28 cellular contexts compared by ENCODE assay signal in the genomic region with DNA sequence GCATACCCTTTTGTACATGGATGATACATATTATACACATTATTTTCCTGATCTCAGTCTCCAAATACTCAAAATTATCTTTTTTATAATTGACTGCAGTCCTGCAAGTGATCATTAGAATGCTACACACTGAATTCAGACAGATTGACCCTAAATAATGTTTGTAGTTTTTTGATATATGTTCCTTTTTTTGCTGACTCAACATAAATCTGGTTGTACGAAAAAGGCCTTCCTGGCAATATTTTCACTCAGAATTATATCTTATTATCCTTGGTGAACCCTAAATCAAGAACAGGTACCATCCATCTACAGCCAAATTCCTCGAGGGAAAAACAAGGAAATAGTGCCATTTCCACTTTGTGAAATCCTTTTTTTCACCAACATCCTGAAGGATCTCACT.
A peak's percentile ranks its signal among the peaks of the same experiment; 100 is the strongest.
DNase-seq lines count a peak whose midpoint lies in the region; ATAC-seq, FAIRE-seq and TF ChIP-seq lines count a peak whose summit lies in the region.
"Had no signal": no experiment of that assay in that cellular context is flagged by ENCODE, and none has a peak within 500 bp of the region (broad histone marks: within the 10 kb centered on the region; RNA-seq: fewer than 3 reads in every experiment).

No MANE protein-coding gene starts in this region.

- no peak overlapping the region for H3K23ac ChIP-seq in IMR-90 (ENCODE audit: low read depth, low read length)

- no peaks in the 10 kb centered on the region for H4K20me1 ChIP-seq in IMR-90 (ENCODE audit: insufficient read depth, low read length)
- H4K20me1 ChIP-seq: BLaER1 treated with 17β-estradiol and CSF1 and Interleukin-3, amounts not matched to agents 10 nM and 100 nM had no signal

- H3K27ac ChIP-seq in A549 (no peak overlapping the region), IMR-90 (ENCODE audit: insufficient read depth, low read length) (no peak overlapping the region)
- H3K27ac ChIP-seq: BLaER1 treated with 17β-estradiol and CSF1 and Interleukin-3, amounts not matched to agents 10 nM and 100 nM; C4-2B had no signal

- peaks cover 2% of the 10 kb centered on the region; the same call in 1 of the 2 replicates for H3K36me3 ChIP-seq in IMR-90 (ENCODE audit: control insufficient read depth, insufficient read depth, low read length)

- H2BK20ac ChIP-seq in IMR-90 (ENCODE audit: low read depth, low read length), result no peak overlapping the region

- dilution Hi-C loops in IMR-90 (cut with HindIII; ENCODE audit: low sequenced_read_pairs, unreplicated experiment), result no loop called here

- H3K9me1 ChIP-seq in IMR-90 (ENCODE audit: insufficient read depth, low read length), result no peaks in the 10 kb centered on the region

- H3K36me3 Mint-ChIP-seq in central memory CD8-positive, alpha-beta T cell (ENCODE audit: insufficient read depth), result peaks cover 9% of the 10 kb centered on the region
- H3K36me3 Mint-ChIP-seq in MCF 10A (ENCODE audit: insufficient read depth, unreplicated experiment), result peaks cover 17% of the 10 kb centered on the region

- H3K9ac ChIP-seq in IMR-90 (ENCODE audit: low read depth, low read length), result no peak overlapping the region
- H3K9ac ChIP-seq: BLaER1 treated with 17β-estradiol and CSF1 and Interleukin-3, amounts not matched to agents 10 nM and 100 nM had no signal

- H4K91ac ChIP-seq in IMR-90 (ENCODE audit: insufficient read depth, low read depth, low read length), result no peak overlapping the region

- ATAC-seq in A549, result no peak
- ATAC-seq in IMR-90 (ENCODE audit: low read depth), result no peak
- ATAC-seq in central memory CD8-positive, alpha-beta T cell (replicated peaks; ENCODE audit: extremely low read depth, poor library complexity, severe bottlenecking), result no peak
- ATAC-seq in GM21423 (IDR thresholded peaks at IDR 0.05; ENCODE audit: unreplicated experiment), result no peak
- ATAC-seq: CD8-positive, alpha-beta T cell; GM12878 had no signal

- no peak overlapping the region for H4K5ac ChIP-seq in IMR-90 (ENCODE audit: low read depth, low read length)

- intact Hi-C loops in IMR-90 (cut with micrococcal nuclease) (no loop called here), MCF 10A (cut with micrococcal nuclease) (no loop called here)

- no peak overlapping the region for H2AFZ ChIP-seq in IMR-90 (replicated peaks; ENCODE audit: low read length, poor library complexity)

- peak; percentile 13 for FAIRE-seq in A549 (lab: Jason Lieb, UNC)
- peak; percentile 32 for FAIRE-seq in D721Med (lab: Jason Lieb, UNC)
- FAIRE-seq: A204.1, GM12878, GM12892, GM18507 had no signal

- no peak overlapping the region for H3K4me3 ChIP-seq in A549
- H3K4me3 ChIP-seq in IMR-90 (ENCODE audit: insufficient read depth, low read depth, low read length), result no peak overlapping the region
- H3K4me3 ChIP-seq: BLaER1 treated with 17β-estradiol and CSF1 and Interleukin-3, amounts not matched to agents 10 nM and 100 nM; GM12878 had no signal

- H2BK15ac ChIP-seq in IMR-90 (ENCODE audit: low read depth, low read length), result no peak overlapping the region

- TF ChIP-seq POLR2A in A549 (IDR thresholded peaks at IDR 0.05; ENCODE audit: low read length), result no peak
- no peak for TF ChIP-seq POLR2A in IMR-90 (IDR thresholded peaks at IDR 0.05; ENCODE audit: low read depth, low read length)

- H3K4me2 ChIP-seq in A549 (no peak overlapping the region), IMR-90 (ENCODE audit: low read depth, low read length) (no peak overlapping the region)
- H3K4me2 ChIP-seq: BLaER1 treated with 17β-estradiol and CSF1 and Interleukin-3, amounts not matched to agents 10 nM and 100 nM had no signal

- no peaks in the 10 kb centered on the region for H3K79me1 ChIP-seq in IMR-90 (ENCODE audit: low read depth in 1 of 2, low read length in 2 of 2)

- CTCF ChIA-PET in A549 (lab: Yijun Ruan, JAX), result no interaction called here
- CTCF ChIA-PET in IMR-90 (lab: Yijun Ruan, JAX), result no interaction called here
- CTCF ChIA-PET in MCF 10A (lab: Yijun Ruan, JAX), result interaction anchor here (0.6 kb wide), 1 partner anchor 169 kb away, joined by 3 read pairs; no protein-coding TSS in a partner anchor

- H3K4me1 ChIP-seq in A549 (no peaks in the 10 kb centered on the region), IMR-90 (ENCODE audit: control insufficient read depth, insufficient read depth, low read length) (no peaks in the 10 kb centered on the region)
- H3K4me1 ChIP-seq: Caco-2 had no signal

- no peak overlapping the region for H4K8ac ChIP-seq in IMR-90 (ENCODE audit: low read depth in 2 of 2, low read length in 2 of 2)

- H3K18ac ChIP-seq in IMR-90 (ENCODE audit: low read depth, low read length), result no peak overlapping the region

- H2BK120ac ChIP-seq in IMR-90 (ENCODE audit: low read depth, low read length), result no peak overlapping the region

- peak overlapping the region; percentile 24 for H3K27ac Mint-ChIP-seq in central memory CD8-positive, alpha-beta T cell (ENCODE audit: low read depth)
- no peak overlapping the region for H3K27ac Mint-ChIP-seq in MCF 10A (ENCODE audit: low read depth, unreplicated experiment)
- H3K27ac Mint-ChIP-seq: B cell; CD4-positive, alpha-beta T cell had no signal

- no peak overlapping the region for H3K56ac ChIP-seq in IMR-90 (ENCODE audit: extremely low read depth, insufficient read depth, low read length)

- no peak overlapping the region for H2AK5ac ChIP-seq in IMR-90 (ENCODE audit: low read depth, low read length)

- POLR2A ChIA-PET in A549 (lab: Yijun Ruan, JAX), result no interaction called here
- POLR2A ChIA-PET in IMR-90 (lab: Charles Lee; ENCODE audit: unreplicated experiment), result no interaction called here
- POLR2A ChIA-PET in MCF 10A (lab: Yijun Ruan, JAX), result no interaction called here

- WGBS in A549 (ENCODE audit: missing lambda C conversion rate), result 85% methylated on average over 2 of the region's 2 CpGs
- no CpG with 5 or more reads among the region's 2 CpGs for WGBS in IMR-90 (ENCODE audit: extremely low coverage in 2 of 2, insufficient read length in 1 of 2), 2 experiments

- H3K9me3 ChIP-seq in A549, result peaks cover 12% of the 10 kb centered on the region
- peaks cover 4% of the 10 kb centered on the region for H3K9me3 ChIP-seq in IMR-90 (ENCODE audit: control insufficient read depth, insufficient read depth, low read length)

- TF ChIP-seq RAD21 in A549 (conservative IDR thresholded peaks at IDR 0.05 in 1 of 2, IDR thresholded peaks at IDR 0.05 in 1 of 2) (no peak), IMR-90 (IDR thresholded peaks at IDR 0.05; ENCODE audit: low read length) (no peak)

- peaks cover 6% of the 10 kb centered on the region for H3K9me3 Mint-ChIP-seq in central memory CD8-positive, alpha-beta T cell
- H3K9me3 Mint-ChIP-seq in MCF 10A (ENCODE audit: unreplicated experiment), result peaks cover 8% of the 10 kb centered on the region

- H3K4me1 Mint-ChIP-seq in central memory CD8-positive, alpha-beta T cell, result peaks cover 14% of the 10 kb centered on the region
- no peaks in the 10 kb centered on the region for H3K4me1 Mint-ChIP-seq in MCF 10A (ENCODE audit: insufficient read depth, unreplicated experiment)
- H3K4me1 Mint-ChIP-seq: B cell had no signal

- DNase-seq in A549 (ENCODE audit: low read depth in 1 of 2, low spot score in 1 of 2) (no peak), D721Med (ENCODE audit: insufficient read length, low spot score) (no peak), IMR-90 (no peak), activated T-cell treated with anti-CD3 and anti-CD28 coated beads for 4 hours (no peak), amygdala (lab: John Stamatoyannopoulos, UW) (no peak), MCF 10A (ENCODE audit: unreplicated experiment) (no peak)
- DNase-seq in central memory CD8-positive, alpha-beta T cell (ENCODE audit: low spot score in 2 of 2), result no peak
- DNase-seq: 8988T; AML-193; Caco-2; Calu3; CD4-positive, alpha-beta T cell; CD8-positive, alpha-beta T cell; DMS 273 treated with DMSO at 0.1 percent for 48 hours; DMS153; DMS53; DMS79; DND-41; EL; GDM1 had no signal

- no peak overlapping the region for H3K4me3 Mint-ChIP-seq in central memory CD8-positive, alpha-beta T cell
- H3K4me3 Mint-ChIP-seq in MCF 10A (ENCODE audit: unreplicated experiment), result no peak overlapping the region
- H3K4me3 Mint-ChIP-seq: B cell; CD4-positive, alpha-beta T cell; CD8-positive, alpha-beta T cell had no signal

- H3K27me3 ChIP-seq in IMR-90 (ENCODE audit: control insufficient read depth, insufficient read depth, low read length), result no peaks in the 10 kb centered on the region
- H3K27me3 ChIP-seq: BLaER1 treated with 17β-estradiol and CSF1 and Interleukin-3, amounts not matched to agents 10 nM and 100 nM had no signal

- no peak overlapping the region for H3K14ac ChIP-seq in IMR-90 (replicated peaks; ENCODE audit: low read depth, low read length)

- no peaks in the 10 kb centered on the region for H3K27me3 Mint-ChIP-seq in central memory CD8-positive, alpha-beta T cell
- H3K27me3 Mint-ChIP-seq in MCF 10A (ENCODE audit: insufficient read depth, unreplicated experiment), result no peaks in the 10 kb centered on the region
- H3K27me3 Mint-ChIP-seq: B cell; CD4-positive, alpha-beta T cell had no signal

- H3K4ac ChIP-seq in IMR-90 (ENCODE audit: low read depth, low read length), result no peak overlapping the region

- no peak for TF ChIP-seq CTCF in A549 (IDR thresholded peaks at IDR 0.05)
- no peak for TF ChIP-seq CTCF in D721Med (IDR thresholded peaks at IDR 0.05; ENCODE audit: insufficient read depth, missing control alignments)
- no peak for TF ChIP-seq CTCF in IMR-90 (conservative IDR thresholded peaks at IDR 0.05; ENCODE audit: low read depth, low read length)
- no peak for TF ChIP-seq CTCF in MCF 10A (IDR thresholded peaks at IDR 0.05; ENCODE audit: unreplicated experiment)

- BruUV-seq in IMR-90 (replicated peaks; lab: Mats Ljungman, UMichigan), result no TSS peak
- BruUV-seq in MCF 10A (replicated peaks; lab: Mats Ljungman, UMichigan), result no TSS peak

- H2BK5ac ChIP-seq in IMR-90 (ENCODE audit: low read depth, low read length, poor library complexity, severe bottlenecking), result no peak overlapping the region

- no peak overlapping the region for H2AK9ac ChIP-seq in IMR-90 (replicated peaks; ENCODE audit: low read depth, low read length, poor library complexity)

- in situ Hi-C loops in IMR-90 (cut with MboI; ENCODE audit: low sequenced_read_pairs), result no loop called here

- no peak for TF ChIP-seq EP300 in A549 (IDR thresholded peaks at IDR 0.05)

TF ChIP-seq in A549, 52 proteins besides CTCF, POLR2A, EP300 and RAD21:
- TF ChIP-seq MAFK (IDR thresholded peaks at IDR 0.05; ENCODE audit: partially characterized antibody) (peak; percentile 99), RCOR1 (IDR thresholded peaks at IDR 0.05; ENCODE audit: low read depth, low read length) (no peak)

TF ChIP-seq in IMR-90, 13 proteins besides CTCF, POLR2A, EP300 and RAD21:
- TF ChIP-seq SMC3 (IDR thresholded peaks at IDR 0.05; ENCODE audit: low read depth, low read length), result no peak
- TF ChIP-seq MAFK (IDR thresholded peaks at IDR 0.05; ENCODE audit: low read depth, low read length), result peak; percentile 100
